In genomic region chr7:95684037-95684436, GRCh38 we compare ENCODE assay signal across 8 cellular contexts.
DNase-seq lines count a peak whose midpoint lies in the region; ATAC-seq and TF ChIP-seq lines count a peak whose summit lies in the region.

No MANE protein-coding gene starts in this region.

- DNase-seq in A673 (ENCODE audit: low spot score) (peak; percentile 51), HCT116 (ENCODE audit: low read depth, low spot score) (peak; percentile 44), RPMI7951 (ENCODE audit: low read depth) (peak; percentile 60), fibroblast of the conjunctiva (ENCODE audit: low read depth) (peak; percentile 34), psoas muscle (no peak)
- DNase-seq in activated naive CD8-positive, alpha-beta T cell treated with anti-CD3 and anti-CD28 coated beads, Interleukin-2, amount 50 U/mL, for 24 hours, result no peak
- no peak for DNase-seq in stimulated activated CD4-positive, alpha-beta T cell treated with anti-CD3 and anti-CD28 coated beads, Interleukin-12 subunit alpha, Interleukin-12 subunit beta, amount 100 ng/mL, for 4 hours

- H3K9me3 ChIP-seq in A673 (ENCODE audit: low read depth, low read length, poor library complexity, severe bottlenecking) (no peaks in the 10 kb centered on the region), HCT116 (ENCODE audit: control insufficient read depth in 1 of 2, insufficient read depth in 1 of 2, low read depth in 1 of 2, low read length in 2 of 2) (no peaks in the 10 kb centered on the region), psoas muscle (no peaks in the 10 kb centered on the region)

- peak overlapping the region; percentile 91 for H2AFZ ChIP-seq in HCT116 (ENCODE audit: low read depth, low read length, poor library complexity, severe bottlenecking)

- ATAC-seq in HCT116 (peak; percentile 74), psoas muscle (peak in 3 of 4 donors; percentile 38 to 52 (median 50)), HG03108 (IDR thresholded peaks at IDR 0.05; ENCODE audit: unreplicated experiment) (no peak)
- ATAC-seq in activated naive CD8-positive, alpha-beta T cell treated with anti-CD3 and anti-CD28 coated beads, Interleukin-2, amount 50 U/mL, for 24 hours, result no peak

- no peak overlapping the region for H3K9ac ChIP-seq in HCT116 (ENCODE audit: low read length)

- TF ChIP-seq RAD21 in HCT116 (IDR thresholded peaks at IDR 0.05; ENCODE audit: low read depth), result peak; percentile 86

- RAD21 ChIA-PET in HCT116 (lab: Charles Lee; ENCODE audit: low non-redundant PET in 1 of 2, low total read pairs in 2 of 2, uncharacterized antibody in 2 of 2, unreplicated experiment in 2 of 2), result interaction anchor here (0.8 to 1.5 kb wide), 4 partner anchors 139 to 156 kb away, joined by 3 to 7 read pairs (median 5); no protein-coding TSS in a partner anchor

- POLR2A ChIA-PET in A673 (lab: Charles Lee; ENCODE audit: low non-redundant PET), result no interaction called here
- POLR2A ChIA-PET in HCT116 (lab: Charles Lee), result interaction anchor here (0.7 kb wide), 2 partner anchors 139 to 157 kb away, joined by 3 to 4 read pairs; no protein-coding TSS in a partner anchor

- no peaks in the 10 kb centered on the region for H3K9me2 ChIP-seq in HCT116 (ENCODE audit: insufficient read depth)

- H3K27ac Mint-ChIP-seq in activated naive CD8-positive, alpha-beta T cell treated with anti-CD3 and anti-CD28 coated beads, Interleukin-2, amount 50 U/mL, for 24 hours, result no peak overlapping the region

- no peaks in the 10 kb centered on the region for H3K36me3 ChIP-seq in A673 (ENCODE audit: insufficient read depth, low read length, poor library complexity, severe bottlenecking)
- no peaks in the 10 kb centered on the region for H3K36me3 ChIP-seq in HCT116 (ENCODE audit: control insufficient read depth in 1 of 2, insufficient read depth in 2 of 2, low read length in 2 of 2)
- H3K36me3 ChIP-seq in psoas muscle (ENCODE audit: insufficient read depth in 1 of 2, low read depth in 1 of 2), result no peaks in the 10 kb centered on the region

- H3K4me1 Mint-ChIP-seq in activated naive CD8-positive, alpha-beta T cell treated with anti-CD3 and anti-CD28 coated beads, Interleukin-2, amount 50 U/mL, for 24 hours, result no peaks in the 10 kb centered on the region

- H3K27me3 Mint-ChIP-seq in activated naive CD8-positive, alpha-beta T cell treated with anti-CD3 and anti-CD28 coated beads, Interleukin-2, amount 50 U/mL, for 24 hours, result peaks cover 2% of the 10 kb centered on the region

- no peaks in the 10 kb centered on the region for H3K79me2 ChIP-seq in HCT116 (ENCODE audit: insufficient read depth, low read length)

- intact Hi-C loops in A673 (cut with micrococcal nuclease; ENCODE audit: unreplicated experiment), result no loop called here
- intact Hi-C loops in HCT116 (cut with micrococcal nuclease), result no loop called here
- intact Hi-C loops in psoas muscle (cut with DNase I), result loop anchor here (5.0 kb wide), 3 partner anchors 72 to 137 kb away; no protein-coding TSS in a partner anchor

- WGBS in psoas muscle, 3 donors, result 2 to 38% (median 35%) methylated on average over 2 of the region's 2 CpGs

- BruUV-seq in A673 (replicated peaks; lab: Mats Ljungman, UMichigan) (no TSS peak), HCT116 (replicated peaks; lab: Mats Ljungman, UMichigan) (no TSS peak)

- CTCF ChIA-PET in A673 (lab: Charles Lee) (interaction anchor here (0.7 to 1.1 kb wide), 4 partner anchors 55 to 172 kb away, joined by 3 to 10 read pairs (median 4); no protein-coding TSS in a partner anchor), HCT116 (lab: Charles Lee) (interaction anchor here (0.6 to 6.1 kb wide), 16 partner anchors 10 to 288 kb away, joined by 3 to 85 read pairs (median 4); partner anchors contain the start of gene PON3)

- TF ChIP-seq POLR2A in HCT116 (IDR thresholded peaks at IDR 0.05; ENCODE audit: borderline replicate concordance, extremely low read depth, insufficient read depth, insufficient read length), result no peak

- TF ChIP-seq CTCF in A673 (conservative IDR thresholded peaks at IDR 0.05; ENCODE audit: low read depth, low read length) (peak; percentile 54), HCT116 (IDR thresholded peaks at IDR 0.05 in 2 of 3, conservative IDR thresholded peaks at IDR 0.05 in 1 of 3; ENCODE audit: borderline replicate concordance in 1 of 3, insufficient read depth in 1 of 3, low read depth in 2 of 3, low read length in 2 of 3) (peak; percentile 50 to 82 (median 57); a peak in 5 of 6 replicates), psoas muscle (IDR thresholded peaks at IDR 0.05) (peak; percentile 67)

- H3K4me3 Mint-ChIP-seq in activated naive CD8-positive, alpha-beta T cell treated with anti-CD3 and anti-CD28 coated beads, Interleukin-2, amount 50 U/mL, for 24 hours, result no peak overlapping the region

- peak overlapping the region; percentile 28; the same call in 1 of the 2 replicates for H3K4me2 ChIP-seq in HCT116 (ENCODE audit: low read length)

- no peak overlapping the region for H3K27ac ChIP-seq in A673 (ENCODE audit: low read depth, low read length, poor library complexity, severe bottlenecking)
- H3K27ac ChIP-seq in HCT116 (ENCODE audit: low read depth, low read length), result no peak overlapping the region
- peak overlapping the region; percentile 14 for H3K27ac ChIP-seq in psoas muscle

- H3K36me3 Mint-ChIP-seq in activated naive CD8-positive, alpha-beta T cell treated with anti-CD3 and anti-CD28 coated beads, Interleukin-2, amount 50 U/mL, for 24 hours (ENCODE audit: low read depth), result no peaks in the 10 kb centered on the region

- no peaks in the 10 kb centered on the region for H3K27me3 ChIP-seq in A673 (replicated peaks; ENCODE audit: insufficient read depth, low read depth, low read length, poor library complexity)
- no peaks in the 10 kb centered on the region for H3K27me3 ChIP-seq in HCT116 (ENCODE audit: insufficient read depth, low read length)
- no peaks in the 10 kb centered on the region for H3K27me3 ChIP-seq in psoas muscle (ENCODE audit: insufficient read depth in 3 of 3, low read length in 2 of 3)

- H3K4me1 ChIP-seq in A673 (ENCODE audit: insufficient read depth, low read length, poor library complexity, severe bottlenecking), result no peaks in the 10 kb centered on the region
- peaks cover 0 to 5% of the 10 kb centered on the region in 2 experiments; a peak in 1 of 4 replicates for H3K4me1 ChIP-seq in HCT116 (ENCODE audit: control insufficient read depth in 1 of 2, insufficient read depth in 2 of 2, low read length in 2 of 2)
- H3K4me1 ChIP-seq in psoas muscle, result peaks cover 26% of the 10 kb centered on the region

- H3K4me3 ChIP-seq in A673 (ENCODE audit: low read depth, low read length, poor library complexity, severe bottlenecking), result no peak overlapping the region
- H3K4me3 ChIP-seq in HCT116 (replicated peaks in 1 of 2; ENCODE audit: low read depth in 1 of 2, low read length in 2 of 2), result no peak overlapping the region
- H3K4me3 ChIP-seq in psoas muscle, result no peak overlapping the region

- H3K9me3 Mint-ChIP-seq in activated naive CD8-positive, alpha-beta T cell treated with anti-CD3 and anti-CD28 coated beads, Interleukin-2, amount 50 U/mL, for 24 hours, result peaks cover 5% of the 10 kb centered on the region

- H4K20me1 ChIP-seq in HCT116 (ENCODE audit: insufficient read depth), result no peaks in the 10 kb centered on the region

TF ChIP-seq in HCT116, 20 proteins besides CTCF, POLR2A, EP300 and RAD21 (continues in another document):
- no peak for TF ChIP-seq ZBTB33 (IDR thresholded peaks at IDR 0.05; ENCODE audit: extremely low read depth, insufficient replicate concordance, low read length)
- TF ChIP-seq ZFX (IDR thresholded peaks at IDR 0.05), result no peak
- no peak for TF ChIP-seq ZNF274 (IDR thresholded peaks at IDR 0.05; ENCODE audit: low read depth, low read length)
- no peak for TF ChIP-seq EGR1 (IDR thresholded peaks at IDR 0.05; ENCODE audit: low read depth)
- TF ChIP-seq CBX3 (IDR thresholded peaks at IDR 0.05; ENCODE audit: low read depth), result no peak
- TF ChIP-seq FOSL1 (IDR thresholded peaks at IDR 0.05; ENCODE audit: low read depth), result no peak
- no peak for TF ChIP-seq MAX (IDR thresholded peaks at IDR 0.05)
- no peak for TF ChIP-seq SRF (IDR thresholded peaks at IDR 0.05; ENCODE audit: low read depth)
- TF ChIP-seq EZH2 (IDR thresholded peaks at IDR 0.05), result no peak
- TF ChIP-seq TCF7L2 (IDR thresholded peaks at IDR 0.05; ENCODE audit: borderline replicate concordance, extremely low read depth, insufficient read depth, insufficient read length), result no peak
- TF ChIP-seq JUND (IDR thresholded peaks at IDR 0.05), result no peak
- no peak for TF ChIP-seq CEBPB (IDR thresholded peaks at IDR 0.05; ENCODE audit: low read depth)
- TF ChIP-seq YY1 (IDR thresholded peaks at IDR 0.05; ENCODE audit: extremely low read depth, insufficient replicate concordance, low read depth, low read length), result no peak

Comparison
In these comparisons a context has a peak if more than half of its experiments do, and no peak if none do; other contexts are left out.
1. DNase-seq: peak in A673 (single experiment), HCT116 (single experiment), RPMI7951 (single experiment) and fibroblast of the conjunctiva (single experiment); none in psoas muscle (0 of 2), activated naive CD8-positive, alpha-beta T cell treated with anti-CD3 and anti-CD28 coated beads, Interleukin-2, amount 50 U/mL, for 24 hours (single experiment) and stimulated activated CD4-positive, alpha-beta T cell treated with anti-CD3 and anti-CD28 coated beads, Interleukin-12 subunit alpha, Interleukin-12 subunit beta, amount 100 ng/mL, for 4 hours (single experiment).
2. ATAC-seq: peak in HCT116 (single experiment) and psoas muscle (3 of 4); none in HG03108 (single experiment) and activated naive CD8-positive, alpha-beta T cell treated with anti-CD3 and anti-CD28 coated beads, Interleukin-2, amount 50 U/mL, for 24 hours (single experiment).
3. intact Hi-C loops: an anchor here in psoas muscle (5.0 kb wide); none called in A673 and HCT116.
4. Peak in every context shown above with its lines, with median percentiles within 50 percentile points of each other: CTCF ChIP-seq.